Comparison of ENCODE assay signal across 18 cellular contexts in the genomic region with DNA sequence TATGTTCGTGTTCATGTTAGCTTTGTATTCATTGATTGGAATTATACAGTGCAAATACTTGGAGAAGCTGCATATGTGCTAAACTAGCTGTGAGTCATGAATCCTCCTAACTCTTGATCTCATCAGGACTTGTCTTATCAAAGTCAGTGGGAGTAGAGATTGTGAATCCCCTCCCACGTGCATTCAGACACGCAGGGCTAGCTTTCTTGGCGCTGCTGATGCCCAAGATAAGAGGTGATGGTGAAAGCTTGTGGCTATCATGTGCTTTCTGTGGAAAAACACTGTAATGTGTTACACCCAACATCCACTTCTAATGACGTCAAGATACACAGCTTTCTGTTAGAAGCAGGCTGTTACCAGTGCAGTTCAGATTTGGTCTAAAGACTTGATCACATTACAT.
DNase-seq lines count a peak whose midpoint lies in the region; ATAC-seq and TF ChIP-seq lines count a peak whose summit lies in the region.
"Had no signal": no experiment of that assay in that cellular context is flagged by ENCODE, and none has a peak within 500 bp of the region (broad histone marks: within the 10 kb centered on the region; RNA-seq: fewer than 3 reads in every experiment).

No MANE protein-coding gene starts in this region.

- intact Hi-C loops in ascending aorta (cut with DNase I), result no loop called here

- H3K27me3 ChIP-seq in adipocyte (replicated peaks; ENCODE audit: control insufficient read depth, insufficient read depth, low read length) (no peaks in the 10 kb centered on the region), cardiac muscle cell (no peaks in the 10 kb centered on the region), ascending aorta (no peaks in the 10 kb centered on the region)
- H3K27me3 ChIP-seq: MG63, thyroid gland had no signal

- ATAC-seq in omental fat pad (ENCODE audit: low FRiP score) (peak; percentile 90), HG03520 (IDR thresholded peaks at IDR 0.05; ENCODE audit: unreplicated experiment) (no peak), HG02571 (IDR thresholded peaks at IDR 0.05; ENCODE audit: unreplicated experiment) (no peak)
- ATAC-seq: GM23338 had no signal

- POLR2A ChIA-PET in HEK293 (lab: Yijun Ruan, JAX), result no interaction called here

- DNase-seq in adipocyte (ENCODE audit: low read depth), result peak; percentile 49
- DNase-seq in cardiac muscle cell (ENCODE audit: low read depth in 1 of 2, low spot score in 1 of 2), result peak; percentile 2 to 88
- no peak for DNase-seq in omental fat pad (ENCODE audit: low spot score)
- no peak for DNase-seq in DMS79 (lab: John Stamatoyannopoulos, UW)
- no peak for DNase-seq in ascending aorta (ENCODE audit: low spot score in 2 of 2)
- DNase-seq: activated naive CD8-positive, alpha-beta T cell treated with anti-CD3 and anti-CD28 coated beads, Interleukin-2, amount 10 ng/mL, durations not matched to agents 7 days and 5 days; activated T-cell treated with anti-CD3 and anti-CD28 coated beads, Interleukin-2, amount 50 U/mL, for 1 hour; hypothalamus; MG63; NCI-H2107; NCI-H82; SHP77; stimulated activated CD4-positive, alpha-beta T cell treated with anti-CD3 and anti-CD28 coated beads, Interleukin-4, amount 100 ng/mL, for 24 hours; thyroid gland had no signal

- no peak overlapping the region for H3K9ac ChIP-seq in adipocyte (ENCODE audit: low read length)

- H3K36me3 ChIP-seq in HEK293 (ENCODE audit: control insufficient read depth in 2 of 2, insufficient read depth in 1 of 2, low read length in 2 of 2) (no peaks in the 10 kb centered on the region), adipocyte (ENCODE audit: control insufficient read depth, insufficient read depth, low read length, severe bottlenecking) (no peaks in the 10 kb centered on the region), cardiac muscle cell (no peaks in the 10 kb centered on the region), ascending aorta (no peaks in the 10 kb centered on the region)
- H3K36me3 ChIP-seq: MG63, thyroid gland had no signal

- H3K4me3 ChIP-seq in HEK293 (ENCODE audit: low read depth, low read length), result no peak overlapping the region
- no peak overlapping the region for H3K4me3 ChIP-seq in adipocyte (ENCODE audit: low read length)
- no peak overlapping the region for H3K4me3 ChIP-seq in cardiac muscle cell
- no peak overlapping the region for H3K4me3 ChIP-seq in ascending aorta
- H3K4me3 ChIP-seq: GM23338, MG63, thyroid gland had no signal

- CTCF ChIA-PET in HEK293 (lab: Yijun Ruan, JAX), result interaction anchor here (1.0 kb wide), 1 partner anchor 112 kb away, joined by 3 read pairs; no protein-coding TSS in a partner anchor

- TF ChIP-seq CTCF in HEK293 (tag by site-specific recombination; IDR thresholded peaks at IDR 0.05) (no peak), cardiac muscle cell (IDR thresholded peaks at IDR 0.05; ENCODE audit: low read depth, low read length) (no peak), omental fat pad (IDR thresholded peaks at IDR 0.05) (no peak), ascending aorta (IDR thresholded peaks at IDR 0.05) (no peak)

- H3K9me3 ChIP-seq in HEK293 (ENCODE audit: control insufficient read depth, insufficient read depth, low read depth, low read length) (no peaks in the 10 kb centered on the region), adipocyte (ENCODE audit: control insufficient read depth, low read length) (no peaks in the 10 kb centered on the region), cardiac muscle cell (ENCODE audit: low read depth) (no peaks in the 10 kb centered on the region), ascending aorta (no peaks in the 10 kb centered on the region)
- H3K9me3 ChIP-seq: MG63, thyroid gland had no signal

- H3K4me1 ChIP-seq in HEK293 (ENCODE audit: control insufficient read depth, insufficient read depth, low read length) (peaks cover 9% of the 10 kb centered on the region), adipocyte (ENCODE audit: control insufficient read depth, insufficient read depth, low read length) (peaks cover 7% of the 10 kb centered on the region), cardiac muscle cell (ENCODE audit: low read depth) (peaks cover 12% of the 10 kb centered on the region), ascending aorta (no peaks in the 10 kb centered on the region)
- H3K4me1 ChIP-seq: thyroid gland had no signal

- H3K27ac ChIP-seq in HEK293 (ENCODE audit: extremely low read depth, low read depth, low read length) (no peak overlapping the region), cardiac muscle cell (no peak overlapping the region), ascending aorta (no peak overlapping the region)
- H3K27ac ChIP-seq: thyroid gland had no signal

TF ChIP-seq in HEK293, 187 proteins besides CTCF, POLR2A, EP300 and RAD21 (continues in another document):
- no peak for TF ChIP-seq ZSCAN30 (tag by site-specific recombination; IDR thresholded peaks at IDR 0.05)
- no peak for TF ChIP-seq ZNF133 (tag by site-specific recombination; IDR thresholded peaks at IDR 0.05)
- no peak for TF ChIP-seq ZNF324 (tag by site-specific recombination; IDR thresholded peaks at IDR 0.05)
- TF ChIP-seq ZNF248 (tag by site-specific recombination; IDR thresholded peaks at IDR 0.05), result no peak
- no peak for TF ChIP-seq ZNF621 (tag by site-specific recombination; IDR thresholded peaks at IDR 0.05)
- no peak for TF ChIP-seq ZSCAN16 (tag by site-specific recombination; IDR thresholded peaks at IDR 0.05)
- peak; percentile 15; the same call in 1 of the 2 replicates for TF ChIP-seq ZNF394 (tag by site-specific recombination; IDR thresholded peaks at IDR 0.05; ENCODE audit: borderline replicate concordance)
- no peak for TF ChIP-seq ZNF341 (tag by site-specific recombination; IDR thresholded peaks at IDR 0.05; ENCODE audit: low read depth)
- TF ChIP-seq, protein P1, sequence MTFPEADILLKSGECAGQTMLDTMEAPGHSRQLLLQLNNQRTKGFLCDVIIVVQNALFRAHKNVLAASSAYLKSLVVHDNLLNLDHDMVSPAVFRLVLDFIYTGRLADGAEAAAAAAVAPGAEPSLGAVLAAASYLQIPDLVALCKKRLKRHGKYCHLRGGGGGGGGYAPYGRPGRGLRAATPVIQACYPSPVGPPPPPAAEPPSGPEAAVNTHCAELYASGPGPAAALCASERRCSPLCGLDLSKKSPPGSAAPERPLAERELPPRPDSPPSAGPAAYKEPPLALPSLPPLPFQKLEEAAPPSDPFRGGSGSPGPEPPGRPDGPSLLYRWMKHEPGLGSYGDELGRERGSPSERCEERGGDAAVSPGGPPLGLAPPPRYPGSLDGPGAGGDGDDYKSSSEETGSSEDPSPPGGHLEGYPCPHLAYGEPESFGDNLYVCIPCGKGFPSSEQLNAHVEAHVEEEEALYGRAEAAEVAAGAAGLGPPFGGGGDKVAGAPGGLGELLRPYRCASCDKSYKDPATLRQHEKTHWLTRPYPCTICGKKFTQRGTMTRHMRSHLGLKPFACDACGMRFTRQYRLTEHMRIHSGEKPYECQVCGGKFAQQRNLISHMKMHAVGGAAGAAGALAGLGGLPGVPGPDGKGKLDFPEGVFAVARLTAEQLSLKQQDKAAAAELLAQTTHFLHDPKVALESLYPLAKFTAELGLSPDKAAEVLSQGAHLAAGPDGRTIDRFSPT (tag by site-specific recombination; IDR thresholded peaks at IDR 0.05), result 0 out of 2 replicates have a peak, but pooled peaks have one; percentile 22
- no peak for TF ChIP-seq ZNF555 (tag by site-specific recombination; conservative IDR thresholded peaks at IDR 0.05)
- peak; percentile 68 for TF ChIP-seq ZNF629 (tag by site-specific recombination; IDR thresholded peaks at IDR 0.05)
- TF ChIP-seq, protein P2, sequence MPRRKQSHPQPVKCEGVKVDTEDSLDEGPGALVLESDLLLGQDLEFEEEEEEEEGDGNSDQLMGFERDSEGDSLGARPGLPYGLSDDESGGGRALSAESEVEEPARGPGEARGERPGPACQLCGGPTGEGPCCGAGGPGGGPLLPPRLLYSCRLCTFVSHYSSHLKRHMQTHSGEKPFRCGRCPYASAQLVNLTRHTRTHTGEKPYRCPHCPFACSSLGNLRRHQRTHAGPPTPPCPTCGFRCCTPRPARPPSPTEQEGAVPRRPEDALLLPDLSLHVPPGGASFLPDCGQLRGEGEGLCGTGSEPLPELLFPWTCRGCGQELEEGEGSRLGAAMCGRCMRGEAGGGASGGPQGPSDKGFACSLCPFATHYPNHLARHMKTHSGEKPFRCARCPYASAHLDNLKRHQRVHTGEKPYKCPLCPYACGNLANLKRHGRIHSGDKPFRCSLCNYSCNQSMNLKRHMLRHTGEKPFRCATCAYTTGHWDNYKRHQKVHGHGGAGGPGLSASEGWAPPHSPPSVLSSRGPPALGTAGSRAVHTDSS (tag by site-specific recombination; IDR thresholded peaks at IDR 0.05), result no peak
- peak; percentile 80 for TF ChIP-seq EGR2 (tag by site-specific recombination; IDR thresholded peaks at IDR 0.05; ENCODE audit: low read depth)
- TF ChIP-seq ZBTB21 (tag by site-specific recombination; IDR thresholded peaks at IDR 0.05), result peak; percentile 66; the same call in 1 of the 2 replicates
- TF ChIP-seq, protein P3, sequence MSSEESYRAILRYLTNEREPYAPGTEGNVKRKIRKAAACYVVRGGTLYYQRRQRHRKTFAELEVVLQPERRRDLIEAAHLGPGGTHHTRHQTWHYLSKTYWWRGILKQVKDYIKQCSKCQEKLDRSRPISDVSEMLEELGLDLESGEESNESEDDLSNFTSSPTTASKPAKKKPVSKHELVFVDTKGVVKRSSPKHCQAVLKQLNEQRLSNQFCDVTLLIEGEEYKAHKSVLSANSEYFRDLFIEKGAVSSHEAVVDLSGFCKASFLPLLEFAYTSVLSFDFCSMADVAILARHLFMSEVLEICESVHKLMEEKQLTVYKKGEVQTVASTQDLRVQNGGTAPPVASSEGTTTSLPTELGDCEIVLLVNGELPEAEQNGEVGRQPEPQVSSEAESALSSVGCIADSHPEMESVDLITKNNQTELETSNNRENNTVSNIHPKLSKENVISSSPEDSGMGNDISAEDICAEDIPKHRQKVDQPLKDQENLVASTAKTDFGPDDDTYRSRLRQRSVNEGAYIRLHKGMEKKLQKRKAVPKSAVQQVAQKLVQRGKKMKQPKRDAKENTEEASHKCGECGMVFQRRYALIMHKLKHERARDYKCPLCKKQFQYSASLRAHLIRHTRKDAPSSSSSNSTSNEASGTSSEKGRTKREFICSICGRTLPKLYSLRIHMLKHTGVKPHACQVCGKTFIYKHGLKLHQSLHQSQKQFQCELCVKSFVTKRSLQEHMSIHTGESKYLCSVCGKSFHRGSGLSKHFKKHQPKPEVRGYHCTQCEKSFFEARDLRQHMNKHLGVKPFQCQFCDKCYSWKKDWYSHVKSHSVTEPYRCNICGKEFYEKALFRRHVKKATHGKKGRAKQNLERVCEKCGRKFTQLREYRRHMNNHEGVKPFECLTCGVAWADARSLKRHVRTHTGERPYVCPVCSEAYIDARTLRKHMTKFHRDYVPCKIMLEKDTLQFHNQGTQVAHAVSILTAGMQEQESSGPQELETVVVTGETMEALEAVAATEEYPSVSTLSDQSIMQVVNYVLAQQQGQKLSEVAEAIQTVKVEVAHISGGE (tag by site-specific recombination; conservative IDR thresholded peaks at IDR 0.05; ENCODE audit: low read depth), result no peak
- TF ChIP-seq ZNF16 (tag by site-specific recombination; IDR thresholded peaks at IDR 0.05; ENCODE audit: low read depth), result no peak

Comparison
In these comparisons a context has a peak if more than half of its experiments do, and no peak if none do; other contexts are left out.
1. DNase-seq: peak in adipocyte (single experiment) and cardiac muscle cell (2 of 2); none in omental fat pad (single experiment), DMS79 (single experiment) and ascending aorta (0 of 2).